1 cellular context compared by ENCODE assay signal in the genomic region with DNA sequence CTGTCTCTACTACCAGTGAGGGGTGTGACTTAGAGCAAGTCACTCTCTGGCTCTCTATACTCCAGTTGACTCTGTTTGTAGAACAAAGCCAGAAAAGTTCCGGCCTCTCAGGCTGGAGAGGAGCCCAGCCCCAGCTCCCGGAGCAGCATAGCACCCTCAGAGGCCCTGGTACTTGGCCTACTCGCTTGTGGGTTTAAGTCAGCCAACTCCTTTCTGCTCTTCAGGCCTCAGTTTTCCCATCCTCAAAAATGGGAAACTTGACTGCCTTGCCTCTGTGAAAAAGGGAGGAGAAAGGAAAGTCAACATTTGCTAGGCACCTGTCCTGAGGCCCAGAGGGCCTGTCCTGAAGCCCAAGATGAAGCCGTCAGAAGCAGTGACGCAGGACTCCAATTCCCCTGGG.
TF ChIP-seq lines count a peak whose summit lies in the region.

No MANE protein-coding gene starts in this region.

TF ChIP-seq in endothelial cell of umbilical vein, 7 proteins besides CTCF, POLR2A, EP300 and RAD21:
- TF ChIP-seq FOS (IDR thresholded peaks at IDR 0.05; ENCODE audit: borderline replicate concordance, insufficient read depth, low read length) (no peak), POLR2AphosphoS5 (IDR thresholded peaks at IDR 0.05; ENCODE audit: insufficient read depth, low read depth, low read length) (no peak), GATA2 (IDR thresholded peaks at IDR 0.05; ENCODE audit: insufficient read depth, insufficient read length, low read depth, low read length) (no peak), MYC (IDR thresholded peaks at IDR 0.05; ENCODE audit: low read depth, low read length) (no peak), JUN (IDR thresholded peaks at IDR 0.05; ENCODE audit: borderline replicate concordance, insufficient read depth, insufficient read length, low read depth) (no peak), EZH2 (IDR thresholded peaks at IDR 0.05; ENCODE audit: borderline replicate concordance, low read depth, low read length, severe bottlenecking) (no peak)
- TF ChIP-seq, protein P1, sequence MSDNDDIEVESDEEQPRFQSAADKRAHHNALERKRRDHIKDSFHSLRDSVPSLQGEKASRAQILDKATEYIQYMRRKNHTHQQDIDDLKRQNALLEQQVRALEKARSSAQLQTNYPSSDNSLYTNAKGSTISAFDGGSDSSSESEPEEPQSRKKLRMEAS (IDR thresholded peaks at IDR 0.05; ENCODE audit: insufficient read depth, insufficient read length): no peak
